20 cellular contexts compared by ENCODE assay signal in genomic region chr2:100952512-100952911, GRCh38.
"Had no signal": no experiment of that assay in that cellular context is flagged by ENCODE, and none has a peak within 500 bp of the region (broad histone marks: within the 10 kb centered on the region; RNA-seq: fewer than 3 reads in every experiment).

No MANE protein-coding gene starts in this region.

- H3K36me3 ChIP-seq: cardiac muscle cell had no signal

- DNase-seq: activated CD4-positive, alpha-beta T cell treated with anti-CD3 and anti-CD28 coated beads, Interleukin-2, amount 50 U/mL, for 48 hours; activated CD4-positive, CD25-positive, alpha-beta regulatory T cell; activated T-cell treated with anti-CD3 and anti-CD28 coated beads, Interleukin-2, amount 50 U/mL, for 1 hour; brain microvascular endothelial cell; KG1; NCI-H1048; NCI-H1417; NCI-H1930; NCI-H345; NCI-H510A; NCI-H526 treated with DMSO at 0.1 percent for 48 hours; NK-92 treated with Interleukin-12 subunit alpha and Interleukin-12 subunit beta, amount 100 ng/mL, for 24 hours; OCI-M1; RPMI8226; T-helper 1 cell had no signal

- H3K4me3 Mint-ChIP-seq: IgD-negative memory B cell had no signal

- H3K27ac Mint-ChIP-seq: IgD-negative memory B cell had no signal

- H3K4me3 ChIP-seq: cardiac muscle cell, SK-N-MC had no signal

- H3K4me1 Mint-ChIP-seq: IgD-negative memory B cell had no signal

- ATAC-seq: Panc1, Right ventricle myocardium inferior had no signal

- H3K36me3 Mint-ChIP-seq: IgD-negative memory B cell had no signal

- H3K27me3 ChIP-seq: brain microvascular endothelial cell, cardiac muscle cell had no signal
